In the genomic region with DNA sequence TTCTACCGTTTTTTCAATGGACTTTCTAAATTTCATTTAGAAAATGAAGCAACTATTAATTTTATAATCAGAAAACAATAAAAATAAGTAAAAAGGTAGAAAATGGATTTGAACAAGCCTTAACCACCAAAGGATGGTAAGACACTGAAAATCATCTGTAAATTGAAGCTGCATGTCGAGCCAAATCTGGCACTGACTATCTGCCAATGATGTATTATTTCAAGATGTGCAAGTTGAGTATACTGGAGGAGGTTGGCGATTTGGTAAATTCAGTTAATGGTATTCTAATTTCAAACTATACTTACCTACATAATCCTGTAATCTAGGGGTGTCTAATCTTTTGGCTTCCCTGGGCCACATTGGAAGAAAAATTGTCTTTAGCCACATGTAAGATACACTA, we compare ENCODE assay signal across 1 cellular context.
TF ChIP-seq lines count a peak whose summit lies in the region.

No MANE protein-coding gene starts in this region.

TF ChIP-seq in SK-N-SH, 30 proteins besides CTCF, POLR2A, EP300 and RAD21 (continued from another document):
- TF ChIP-seq, protein P1, sequence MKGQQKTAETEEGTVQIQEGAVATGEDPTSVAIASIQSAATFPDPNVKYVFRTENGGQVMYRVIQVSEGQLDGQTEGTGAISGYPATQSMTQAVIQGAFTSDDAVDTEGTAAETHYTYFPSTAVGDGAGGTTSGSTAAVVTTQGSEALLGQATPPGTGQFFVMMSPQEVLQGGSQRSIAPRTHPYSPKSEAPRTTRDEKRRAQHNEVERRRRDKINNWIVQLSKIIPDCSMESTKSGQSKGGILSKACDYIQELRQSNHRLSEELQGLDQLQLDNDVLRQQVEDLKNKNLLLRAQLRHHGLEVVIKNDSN (IDR thresholded peaks at IDR 0.05; ENCODE audit: borderline replicate concordance, low read depth) = no peak
- peak; percentile 31; the same call in 1 of the 2 replicates for TF ChIP-seq TAF1 (IDR thresholded peaks at IDR 0.05; ENCODE audit: borderline replicate concordance, low read depth, low read length)
- TF ChIP-seq, protein P2, sequence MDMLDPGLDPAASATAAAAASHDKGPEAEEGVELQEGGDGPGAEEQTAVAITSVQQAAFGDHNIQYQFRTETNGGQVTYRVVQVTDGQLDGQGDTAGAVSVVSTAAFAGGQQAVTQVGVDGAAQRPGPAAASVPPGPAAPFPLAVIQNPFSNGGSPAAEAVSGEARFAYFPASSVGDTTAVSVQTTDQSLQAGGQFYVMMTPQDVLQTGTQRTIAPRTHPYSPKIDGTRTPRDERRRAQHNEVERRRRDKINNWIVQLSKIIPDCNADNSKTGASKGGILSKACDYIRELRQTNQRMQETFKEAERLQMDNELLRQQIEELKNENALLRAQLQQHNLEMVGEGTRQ (IDR thresholded peaks at IDR 0.05; ENCODE audit: borderline replicate concordance, low read depth, low read length) = no peak
- no peak for TF ChIP-seq SIN3A (IDR thresholded peaks at IDR 0.05; ENCODE audit: borderline replicate concordance, low read depth, low read length)
